Comparison of ENCODE assay signal across 9 cellular contexts in the genomic region with DNA sequence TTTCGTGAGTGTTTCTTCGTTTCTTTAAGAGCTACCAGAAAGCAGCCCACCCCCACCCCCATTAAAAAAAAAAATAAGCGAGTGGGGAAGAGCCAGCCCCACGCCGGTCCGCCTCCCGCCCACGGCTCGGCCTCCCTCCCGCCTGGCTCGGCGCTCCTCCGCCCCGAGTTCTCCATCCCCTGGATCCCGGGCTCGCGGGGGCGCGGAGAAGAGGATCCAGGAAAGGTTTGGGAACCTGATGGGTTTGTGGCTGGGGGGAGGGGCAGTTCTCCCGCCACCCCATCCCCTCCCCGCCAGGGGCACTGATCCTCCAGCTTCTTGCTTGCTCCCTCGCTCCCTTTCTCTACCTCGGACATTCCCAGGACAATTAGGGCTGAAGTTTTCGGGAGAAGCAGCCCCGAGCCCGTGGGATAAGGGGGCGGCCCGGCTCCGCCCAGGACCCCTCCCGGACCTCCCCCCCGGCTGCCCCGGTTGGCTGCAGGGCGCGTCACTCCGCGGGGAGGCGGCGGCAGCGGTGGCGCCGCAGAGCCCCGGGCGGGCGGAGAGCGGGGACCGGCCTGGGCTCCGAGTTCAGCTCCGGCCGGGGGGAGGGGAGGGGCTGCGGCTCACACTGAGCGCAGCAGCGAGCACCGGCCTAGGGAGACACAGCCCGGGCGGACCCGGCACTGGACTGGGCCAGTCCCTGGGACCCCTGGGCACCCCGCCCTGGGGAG. TPM values are rescaled to one million over a fixed set of nuclear protein-coding genes. Genes with fewer than 3 reads are reported as not detected.
A peak's percentile ranks its signal among the peaks of the same experiment; 100 is the strongest.
DNase-seq lines count a peak whose midpoint lies in the region; ATAC-seq and TF ChIP-seq lines count a peak whose summit lies in the region.
"Had no signal": no experiment of that assay in that cellular context is flagged by ENCODE, and none has a peak within 500 bp of the region (broad histone marks: within the 10 kb centered on the region; RNA-seq: fewer than 3 reads in every experiment).

No MANE protein-coding gene starts in this region.

- H3K4me3 Mint-ChIP-seq in activated T-helper 1 cell treated with anti-CD3 and anti-CD28 coated beads, Interleukin-12 subunit alpha, Interleukin-12 subunit beta, Interleukin-2, Interleukin-4 antibody, amounts not matched to agents 30 ng/mL and 10 ng/mL and 1 ng/mL, durations not matched to agents 14 hours and 24 hours and 36 hours: no peak overlapping the region
- peak overlapping the region in 1 of 2 donors; percentile 27 for H3K4me3 Mint-ChIP-seq in activated T-cell treated with anti-CD3 and anti-CD28 coated beads, Interleukin-2, amount 50 U/mL, for 72 hours

- DNase-seq in D341Med (ENCODE audit: low spot score) (peak; percentile 81), NCI-H460 (ENCODE audit: extremely low read depth, low read depth) (peak; percentile 25), esophagus squamous epithelium (lab: John Stamatoyannopoulos, UW) (no peak), KG1 (lab: John Stamatoyannopoulos, UW) (no peak)
- no peak for DNase-seq in activated T-helper 1 cell treated with anti-CD3 and anti-CD28 coated beads, Interleukin-12 subunit alpha, Interleukin-12 subunit beta, Interleukin-2, Interleukin-4 antibody, amounts not matched to agents 30 ng/mL and 10 ng/mL and 1 ng/mL, durations not matched to agents 14 hours and 24 hours and 36 hours (ENCODE audit: low spot score)
- no peak for DNase-seq in activated T-cell treated with anti-CD3 and anti-CD28 coated beads, Interleukin-2, amount 50 U/mL, for 72 hours

- no peaks in the 10 kb centered on the region for H3K4me1 Mint-ChIP-seq in activated T-helper 1 cell treated with anti-CD3 and anti-CD28 coated beads, Interleukin-12 subunit alpha, Interleukin-12 subunit beta, Interleukin-2, Interleukin-4 antibody, amounts not matched to agents 30 ng/mL and 10 ng/mL and 1 ng/mL, durations not matched to agents 14 hours and 24 hours and 36 hours (ENCODE audit: low read depth)
- peaks cover 14% of the 10 kb centered on the region for H3K4me1 Mint-ChIP-seq in activated T-cell treated with anti-CD3 and anti-CD28 coated beads, Interleukin-2, amount 50 U/mL, for 72 hours (ENCODE audit: low read depth)

- H3K4me1 ChIP-seq in esophagus squamous epithelium (peaks cover 12 to 65% (median 26%) of the 10 kb centered on the region in 3 donors), mucosa of rectum (ENCODE audit: control insufficient read depth in 2 of 2, insufficient read depth in 2 of 2, low read length in 2 of 2) (no peaks in the 10 kb centered on the region)

- no peak for ATAC-seq in GM21786 (IDR thresholded peaks at IDR 0.05; ENCODE audit: unreplicated experiment)
- no peak for ATAC-seq in activated T-cell treated with anti-CD3 and anti-CD28 coated beads, Interleukin-2, amount 50 U/mL, for 72 hours (replicated peaks in 1 of 2)

- H3K4me3 ChIP-seq in esophagus squamous epithelium (peak overlapping the region; percentile 18 to 64 (median 40)), mucosa of rectum (ENCODE audit: low read length in 2 of 2) (peak overlapping the region; percentile 31 to 43)

- H3K36me3 Mint-ChIP-seq in activated T-helper 1 cell treated with anti-CD3 and anti-CD28 coated beads, Interleukin-12 subunit alpha, Interleukin-12 subunit beta, Interleukin-2, Interleukin-4 antibody, amounts not matched to agents 30 ng/mL and 10 ng/mL and 1 ng/mL, durations not matched to agents 14 hours and 24 hours and 36 hours (ENCODE audit: low read depth): peaks cover 8% of the 10 kb centered on the region
- peaks cover 4 to 6% of the 10 kb centered on the region in 2 donors for H3K36me3 Mint-ChIP-seq in activated T-cell treated with anti-CD3 and anti-CD28 coated beads, Interleukin-2, amount 50 U/mL, for 72 hours (ENCODE audit: insufficient read depth in 2 of 2)

- H3K9me3 Mint-ChIP-seq in activated T-helper 1 cell treated with anti-CD3 and anti-CD28 coated beads, Interleukin-12 subunit alpha, Interleukin-12 subunit beta, Interleukin-2, Interleukin-4 antibody, amounts not matched to agents 30 ng/mL and 10 ng/mL and 1 ng/mL, durations not matched to agents 14 hours and 24 hours and 36 hours: peaks cover 5% of the 10 kb centered on the region
- no peaks in the 10 kb centered on the region for H3K9me3 Mint-ChIP-seq in activated T-cell treated with anti-CD3 and anti-CD28 coated beads, Interleukin-2, amount 50 U/mL, for 72 hours

- TF ChIP-seq POLR2A in esophagus squamous epithelium (IDR thresholded peaks at IDR 0.05): peak in 1 of 4 donors; percentile 34

- H3K27ac Mint-ChIP-seq in activated T-helper 1 cell treated with anti-CD3 and anti-CD28 coated beads, Interleukin-12 subunit alpha, Interleukin-12 subunit beta, Interleukin-2, Interleukin-4 antibody, amounts not matched to agents 30 ng/mL and 10 ng/mL and 1 ng/mL, durations not matched to agents 14 hours and 24 hours and 36 hours: no peak overlapping the region
- no peak overlapping the region for H3K27ac Mint-ChIP-seq in activated T-cell treated with anti-CD3 and anti-CD28 coated beads, Interleukin-2, amount 50 U/mL, for 72 hours

- H3K9ac ChIP-seq in mucosa of rectum (ENCODE audit: low read depth in 1 of 2, low read length in 2 of 2): no peak overlapping the region

- intact Hi-C loops in esophagus squamous epithelium (cut with DNase I): no loop called here
- intact Hi-C loops in activated T-helper 1 cell treated with anti-CD3 and anti-CD28 coated beads, Interleukin-12 subunit alpha, Interleukin-12 subunit beta, Interleukin-2, Interleukin-4 antibody, amounts not matched to agents 30 ng/mL and 10 ng/mL and 1 ng/mL, durations not matched to agents 14 hours and 24 hours and 36 hours (cut with micrococcal nuclease): loop anchor here (10.0 kb wide), 1 partner anchor 1867 kb away; a partner anchor contains a TSS

- no peaks in the 10 kb centered on the region for H3K36me3 ChIP-seq in esophagus squamous epithelium
- H3K36me3 ChIP-seq in mucosa of rectum (ENCODE audit: control insufficient read depth in 2 of 2, insufficient read depth in 2 of 2, low read length in 2 of 2): no peaks in the 10 kb centered on the region

- peaks cover 34 to 100% (median 40%) of the 10 kb centered on the region in 4 donors for H3K27me3 ChIP-seq in esophagus squamous epithelium
- peaks cover 0 to 20% of the 10 kb centered on the region in 2 donors for H3K27me3 ChIP-seq in mucosa of rectum (ENCODE audit: control insufficient read depth in 2 of 2, insufficient read depth in 2 of 2, low read length in 2 of 2)

- H3K27me3 Mint-ChIP-seq in activated T-helper 1 cell treated with anti-CD3 and anti-CD28 coated beads, Interleukin-12 subunit alpha, Interleukin-12 subunit beta, Interleukin-2, Interleukin-4 antibody, amounts not matched to agents 30 ng/mL and 10 ng/mL and 1 ng/mL, durations not matched to agents 14 hours and 24 hours and 36 hours (ENCODE audit: insufficient read depth): peaks cover 66% of the 10 kb centered on the region
- peaks cover 54% of the 10 kb centered on the region for H3K27me3 Mint-ChIP-seq in activated T-cell treated with anti-CD3 and anti-CD28 coated beads, Interleukin-2, amount 50 U/mL, for 72 hours (ENCODE audit: low read depth)

- no peak for TF ChIP-seq CTCF in esophagus squamous epithelium (IDR thresholded peaks at IDR 0.05)

- H3K9me3 ChIP-seq in esophagus squamous epithelium: no peaks in the 10 kb centered on the region
- H3K9me3 ChIP-seq in mucosa of rectum (ENCODE audit: control insufficient read depth in 2 of 2, low read length in 2 of 2): no peaks in the 10 kb centered on the region

- WGBS in esophagus squamous epithelium, 2 donors: 0% methylated on average over 2 of the region's 57 CpGs; no CpG with 5 or more reads in 1 of the 2 donors

- peak overlapping the region; percentile 14 to 67 (median 40) for H3K27ac ChIP-seq in esophagus squamous epithelium
- H3K27ac ChIP-seq in mucosa of rectum (ENCODE audit: low read depth in 2 of 2, low read length in 2 of 2): peak overlapping the region; percentile 61 to 66

RNA-seq across cellular contexts. Expression of a gene that starts 1.0 kb away (rescaled TPM):
- 1.5 and 1.6 TPM in 2 replicates for total RNA-seq in NCI-H460 (2014; rRNA removed; shearing (Covaris generic))
- polyA plus RNA-seq in NCI-H460 (2014; cell fraction: nucleus; rRNA removed): 1.5 and 3.2 TPM in 2 replicates
- under 1 TPM in 2 of 4 donors, not detected in 2; 0.04 to 0.95 TPM for total RNA-seq in esophagus squamous epithelium
- total RNA-seq in activated T-helper 1 cell treated with anti-CD3 and anti-CD28 coated beads, Interleukin-12 subunit alpha, Interleukin-12 subunit beta, Interleukin-2, Interleukin-4 antibody, amounts not matched to agents 30 ng/mL and 10 ng/mL and 1 ng/mL, durations not matched to agents 14 hours and 24 hours and 36 hours: not detected in 2 replicates
- not detected for total RNA-seq in activated T-cell treated with anti-CD3 and anti-CD28 coated beads, Interleukin-2, amount 50 U/mL, for 72 hours
- total RNA-seq: dermis microvascular lymphatic vessel endothelial cell had no signal

Comparison
In these comparisons a context has a peak if more than half of its experiments do, and no peak if none do; other contexts are left out.
1. DNase-seq: peak in D341Med (single experiment) and NCI-H460 (single experiment); none in esophagus squamous epithelium (single experiment), activated T-helper 1 cell treated with anti-CD3 and anti-CD28 coated beads, Interleukin-12 subunit alpha, Interleukin-12 subunit beta, Interleukin-2, Interleukin-4 antibody, amounts not matched to agents 30 ng/mL and 10 ng/mL and 1 ng/mL, durations not matched to agents 14 hours and 24 hours and 36 hours (single experiment), activated T-cell treated with anti-CD3 and anti-CD28 coated beads, Interleukin-2, amount 50 U/mL, for 72 hours (0 of 2) and KG1 (single experiment).